ENCODE assay signal across 12 cellular contexts in genomic region chr11:66845143-66845875, GRCh38. TPM values are rescaled to one million over a fixed set of nuclear protein-coding genes. Genes with fewer than 3 reads are reported as not detected.
A peak's percentile ranks its signal among the peaks of the same experiment; 100 is the strongest.
DNase-seq lines count a peak whose midpoint lies in the region; ATAC-seq and TF ChIP-seq lines count a peak whose summit lies in the region.
"Had no signal": no experiment of that assay in that cellular context is flagged by ENCODE, and none has a peak within 500 bp of the region (broad histone marks: within the 10 kb centered on the region; RNA-seq: fewer than 3 reads in every experiment).

No MANE protein-coding gene starts in this region.

- intact Hi-C loops in MCF 10A (cut with micrococcal nuclease), result no loop called here
- intact Hi-C loops in breast epithelium (cut with DNase I; ENCODE audit: low total_unique reads), result no loop called here
- intact Hi-C loops in activated T-helper 1 cell treated with anti-CD3 and anti-CD28 coated beads, Interleukin-12 subunit alpha, Interleukin-12 subunit beta, Interleukin-2, Interleukin-4 antibody, amounts not matched to agents 30 ng/mL and 10 ng/mL and 1 ng/mL, durations not matched to agents 14 hours and 24 hours and 36 hours (cut with micrococcal nuclease), result loop anchor here (10.0 kb wide), 1 partner anchor 389 kb away; no protein-coding TSS in a partner anchor

- peak overlapping the region; percentile 82 for H3K4me3 Mint-ChIP-seq in MCF 10A (ENCODE audit: unreplicated experiment)
- H3K4me3 Mint-ChIP-seq in activated T-helper 1 cell treated with anti-CD3 and anti-CD28 coated beads, Interleukin-12 subunit alpha, Interleukin-12 subunit beta, Interleukin-2, Interleukin-4 antibody, amounts not matched to agents 30 ng/mL and 10 ng/mL and 1 ng/mL, durations not matched to agents 14 hours and 24 hours and 36 hours, result peak overlapping the region; percentile 90
- H3K4me3 Mint-ChIP-seq in naive B cell, result peak overlapping the region in 7 of 8 donors; percentile 60 to 94 (median 88)

- H3K27ac Mint-ChIP-seq in MCF 10A (ENCODE audit: low read depth, unreplicated experiment) (no peak overlapping the region), naive B cell (peak overlapping the region in 4 of 6 donors; percentile 23 to 78 (median 52))
- peak overlapping the region; percentile 34 for H3K27ac Mint-ChIP-seq in activated T-helper 1 cell treated with anti-CD3 and anti-CD28 coated beads, Interleukin-12 subunit alpha, Interleukin-12 subunit beta, Interleukin-2, Interleukin-4 antibody, amounts not matched to agents 30 ng/mL and 10 ng/mL and 1 ng/mL, durations not matched to agents 14 hours and 24 hours and 36 hours

- 96% methylated on average over 13 of the region's 15 CpGs for WGBS in smooth muscle cell (ENCODE audit: low lambda C conversion rate)

- no peak overlapping the region for H3K9ac ChIP-seq in smooth muscle cell (ENCODE audit: low read depth)

- no peaks in the 10 kb centered on the region for H3K27me3 ChIP-seq in breast epithelium
- no peaks in the 10 kb centered on the region for H3K27me3 ChIP-seq in smooth muscle cell (ENCODE audit: low read depth)
- H3K27me3 ChIP-seq: esophagus muscularis mucosa had no signal

- no peak for DNase-seq in MCF 10A (ENCODE audit: unreplicated experiment)
- DNase-seq in breast epithelium (ENCODE audit: low spot score in 2 of 2), result no peak
- no peak for DNase-seq in activated T-helper 1 cell treated with anti-CD3 and anti-CD28 coated beads, Interleukin-12 subunit alpha, Interleukin-12 subunit beta, Interleukin-2, Interleukin-4 antibody, amounts not matched to agents 30 ng/mL and 10 ng/mL and 1 ng/mL, durations not matched to agents 14 hours and 24 hours and 36 hours (ENCODE audit: low spot score)
- DNase-seq in naive B cell, result no peak
- DNase-seq in midbrain (lab: John Stamatoyannopoulos, UW), result no peak
- no peak for DNase-seq in HCEC 1CT
- no peak for DNase-seq in smooth muscle cell (lab: John Stamatoyannopoulos, UW; ENCODE audit: unreplicated experiment)
- DNase-seq: NCI-H146 had no signal

- peaks cover 4% of the 10 kb centered on the region for H3F3A ChIP-seq in smooth muscle cell (ENCODE audit: low read depth)

- H3K4me3 ChIP-seq in breast epithelium (no peak overlapping the region), smooth muscle cell (no peak overlapping the region)

- H3K9me3 Mint-ChIP-seq in MCF 10A (ENCODE audit: unreplicated experiment) (no peaks in the 10 kb centered on the region), naive B cell (no peaks in the 10 kb centered on the region)
- no peaks in the 10 kb centered on the region for H3K9me3 Mint-ChIP-seq in activated T-helper 1 cell treated with anti-CD3 and anti-CD28 coated beads, Interleukin-12 subunit alpha, Interleukin-12 subunit beta, Interleukin-2, Interleukin-4 antibody, amounts not matched to agents 30 ng/mL and 10 ng/mL and 1 ng/mL, durations not matched to agents 14 hours and 24 hours and 36 hours

- POLR2A ChIA-PET in MCF 10A (lab: Yijun Ruan, JAX), result interaction anchor here (0.6 to 3.8 kb wide), 8 partner anchors 9 to 746 kb away, joined by 3 to 74 read pairs (median 4); partner anchors contain the start of gene PC

- H3K4me1 Mint-ChIP-seq in MCF 10A (ENCODE audit: insufficient read depth, unreplicated experiment), result peaks cover 25% of the 10 kb centered on the region
- H3K4me1 Mint-ChIP-seq in activated T-helper 1 cell treated with anti-CD3 and anti-CD28 coated beads, Interleukin-12 subunit alpha, Interleukin-12 subunit beta, Interleukin-2, Interleukin-4 antibody, amounts not matched to agents 30 ng/mL and 10 ng/mL and 1 ng/mL, durations not matched to agents 14 hours and 24 hours and 36 hours (ENCODE audit: low read depth), result peaks cover 27% of the 10 kb centered on the region
- H3K4me1 Mint-ChIP-seq in naive B cell, result peaks cover 24 to 50% (median 42%) of the 10 kb centered on the region in 3 donors

- no peak overlapping the region for H3K27ac ChIP-seq in breast epithelium
- no peak overlapping the region for H3K27ac ChIP-seq in smooth muscle cell (ENCODE audit: low read depth)
- H3K27ac ChIP-seq: SK-N-MC had no signal

- no TSS peak for BruUV-seq in MCF 10A (replicated peaks; lab: Mats Ljungman, UMichigan)

- H3K27me3 Mint-ChIP-seq in MCF 10A (ENCODE audit: insufficient read depth, unreplicated experiment) (no peaks in the 10 kb centered on the region), naive B cell (no peaks in the 10 kb centered on the region)
- H3K27me3 Mint-ChIP-seq in activated T-helper 1 cell treated with anti-CD3 and anti-CD28 coated beads, Interleukin-12 subunit alpha, Interleukin-12 subunit beta, Interleukin-2, Interleukin-4 antibody, amounts not matched to agents 30 ng/mL and 10 ng/mL and 1 ng/mL, durations not matched to agents 14 hours and 24 hours and 36 hours (ENCODE audit: insufficient read depth), result no peaks in the 10 kb centered on the region

- no peak for TF ChIP-seq POLR2A in breast epithelium (IDR thresholded peaks at IDR 0.05)

- H3K4me1 ChIP-seq in breast epithelium (peaks cover 0 to 23% of the 10 kb centered on the region in 2 donors), smooth muscle cell (ENCODE audit: low read depth) (peaks cover 4% of the 10 kb centered on the region)

- H4K20me1 ChIP-seq in smooth muscle cell (ENCODE audit: low read depth), result peaks cover 14% of the 10 kb centered on the region

- no peak overlapping the region for H3K4me2 ChIP-seq in smooth muscle cell

- H3K79me2 ChIP-seq in smooth muscle cell (ENCODE audit: low read depth), result peaks cover 40% of the 10 kb centered on the region

- H3K9me3 ChIP-seq in breast epithelium (no peaks in the 10 kb centered on the region), smooth muscle cell (replicated peaks; ENCODE audit: low read depth) (no peaks in the 10 kb centered on the region)

- H3K36me3 ChIP-seq in breast epithelium (peaks cover 4% of the 10 kb centered on the region), smooth muscle cell (ENCODE audit: low read depth) (no peaks in the 10 kb centered on the region)

- H3K36me3 Mint-ChIP-seq in MCF 10A (ENCODE audit: insufficient read depth, unreplicated experiment), result peaks cover 78% of the 10 kb centered on the region
- H3K36me3 Mint-ChIP-seq in activated T-helper 1 cell treated with anti-CD3 and anti-CD28 coated beads, Interleukin-12 subunit alpha, Interleukin-12 subunit beta, Interleukin-2, Interleukin-4 antibody, amounts not matched to agents 30 ng/mL and 10 ng/mL and 1 ng/mL, durations not matched to agents 14 hours and 24 hours and 36 hours (ENCODE audit: low read depth), result peaks cover 19% of the 10 kb centered on the region
- H3K36me3 Mint-ChIP-seq in naive B cell, result no peaks in the 10 kb centered on the region

- TF ChIP-seq CTCF in MCF 10A (IDR thresholded peaks at IDR 0.05; ENCODE audit: unreplicated experiment) (no peak), breast epithelium (IDR thresholded peaks at IDR 0.05) (no peak), smooth muscle cell (IDR thresholded peaks at IDR 0.05; ENCODE audit: borderline replicate concordance, insufficient read depth, poor library complexity, severe bottlenecking) (no peak)

- ATAC-seq in naive B cell (ENCODE audit: low read depth in 2 of 2), result no peak
- ATAC-seq in HG03520 (IDR thresholded peaks at IDR 0.05; ENCODE audit: unreplicated experiment), result no peak
- ATAC-seq: right cardiac atrium had no signal

- CTCF ChIA-PET in MCF 10A (lab: Yijun Ruan, JAX), result interaction anchor here (1.4 to 5.4 kb wide), 3 partner anchors 8 to 150 kb away, joined by 3 to 36 read pairs (median 3); partner anchors contain the start of gene C11orf86

- H2AFZ ChIP-seq in smooth muscle cell (ENCODE audit: low read depth), result no peak overlapping the region

RNA-seq across cellular contexts. Expression of gene RCE1, which starts 2.1 kb away (rescaled TPM):
- total RNA-seq in MCF 10A (2022) (23.3 and 27.7 TPM in 2 replicates), breast epithelium (10 to 100 TPM; 10.7 to 23.9 (median 21.5) TPM), smooth muscle cell (12.1 and 25.2 TPM in 2 replicates)
- 30.9 and 34.4 TPM in 2 replicates for total RNA-seq in activated T-helper 1 cell treated with anti-CD3 and anti-CD28 coated beads, Interleukin-12 subunit alpha, Interleukin-12 subunit beta, Interleukin-2, Interleukin-4 antibody, amounts not matched to agents 30 ng/mL and 10 ng/mL and 1 ng/mL, durations not matched to agents 14 hours and 24 hours and 36 hours
- polyA plus RNA-seq in naive B cell (ENCODE audit: low read depth in 6 of 6) (10 to 100 TPM; 16.3 to 31.9 (median 19.3) TPM), smooth muscle cell (33.5 and 34.1 TPM in 2 replicates)

RNA-seq across cellular contexts. Expression of gene LRFN4, which starts 11.6 kb away (rescaled TPM):
- total RNA-seq in MCF 10A (2022) (30.4 and 39.9 TPM in 2 replicates), breast epithelium (10 to 100 TPM in 2 of 3 donors, 1 to 10 TPM in 1; 5.2 to 14.4 (median 11.7) TPM), smooth muscle cell (14.7 and 15.2 TPM in 2 replicates)
- total RNA-seq in activated T-helper 1 cell treated with anti-CD3 and anti-CD28 coated beads, Interleukin-12 subunit alpha, Interleukin-12 subunit beta, Interleukin-2, Interleukin-4 antibody, amounts not matched to agents 30 ng/mL and 10 ng/mL and 1 ng/mL, durations not matched to agents 14 hours and 24 hours and 36 hours, result 48.4 and 49.6 TPM in 2 replicates
- polyA plus RNA-seq in naive B cell (ENCODE audit: low read depth in 6 of 6) (1 to 10 TPM in 2 of 6 donors, under 1 TPM in 4; 0.19 to 1.7 (median 0.70) TPM), smooth muscle cell (37.6 and 43.0 TPM in 2 replicates)
